In genomic region chr22:38228326-38228872, GRCh38 we compare ENCODE assay signal across 10 cellular contexts. TPM values are rescaled to one million over a fixed set of nuclear protein-coding genes. Genes with fewer than 3 reads are reported as not detected.
A peak's percentile ranks its signal among the peaks of the same experiment; 100 is the strongest.
DNase-seq lines count a peak whose midpoint lies in the region; ATAC-seq and TF ChIP-seq lines count a peak whose summit lies in the region.
"Had no signal": no experiment of that assay in that cellular context is flagged by ENCODE, and none has a peak within 500 bp of the region (broad histone marks: within the 10 kb centered on the region; RNA-seq: fewer than 3 reads in every experiment).

No MANE protein-coding gene starts in this region.

- H3K9me3 Mint-ChIP-seq in stimulated activated naive CD8-positive, alpha-beta T cell treated with anti-CD3 and anti-CD28 coated beads, Interleukin-15, Interleukin-2, amounts not matched to agents 100 ng/mL and 50 ng/mL, for 24 hours: no peaks in the 10 kb centered on the region
- no peaks in the 10 kb centered on the region for H3K9me3 Mint-ChIP-seq in stimulated activated naive CD8-positive, alpha-beta T cell treated with anti-CD3 and anti-CD28 coated beads, Interleukin-15, amount 100 ng/mL, for 72 hours
- no peaks in the 10 kb centered on the region for H3K9me3 Mint-ChIP-seq in endothelial cell (ENCODE audit: unreplicated experiment)

- peaks cover 4 to 12% of the 10 kb centered on the region in 2 experiments for H3K4me1 ChIP-seq in neutrophil (ENCODE audit: control insufficient read depth in 1 of 2, insufficient read depth in 1 of 2, low read depth in 1 of 2, low read length in 1 of 2)

- no peak for DNase-seq in stimulated activated naive CD8-positive, alpha-beta T cell treated with anti-CD3 and anti-CD28 coated beads, Interleukin-15, amount 100 ng/mL, for 72 hours
- DNase-seq in endothelial cell (ENCODE audit: low spot score) (no peak), DMS79 treated with DMSO at 0.1 percent for 48 hours (lab: John Stamatoyannopoulos, UW) (no peak), kidney tubule cell (ENCODE audit: low spot score) (no peak)
- no peak for DNase-seq in activated CD4-positive, CD25-positive, alpha-beta regulatory T cell (lab: John Stamatoyannopoulos, UW)
- DNase-seq: NCI-H2081 treated with DMSO at 0.1 percent for 48 hours; stimulated activated CD4-positive, alpha-beta T cell treated with anti-CD3 and anti-CD28 coated beads, Interleukin-1b, Interleukin-23, amount 100 ng/mL, for 48 hours had no signal

- H3K27ac ChIP-seq in neutrophil: peak overlapping the region; percentile 56

- H3K36me3 ChIP-seq in neutrophil: peaks cover 91% of the 10 kb centered on the region

- H3K4me3 ChIP-seq in neutrophil (ENCODE audit: low read depth in 1 of 2, low read length in 1 of 2): no peak overlapping the region

- no peaks in the 10 kb centered on the region for H3K9me3 ChIP-seq in neutrophil

- H3K27ac Mint-ChIP-seq in stimulated activated naive CD8-positive, alpha-beta T cell treated with anti-CD3 and anti-CD28 coated beads, Interleukin-15, Interleukin-2, amounts not matched to agents 100 ng/mL and 50 ng/mL, for 24 hours: peak overlapping the region; percentile 17
- peak overlapping the region in 1 of 2 donors; percentile 74 for H3K27ac Mint-ChIP-seq in stimulated activated naive CD8-positive, alpha-beta T cell treated with anti-CD3 and anti-CD28 coated beads, Interleukin-15, amount 100 ng/mL, for 72 hours
- peak overlapping the region; percentile 81 for H3K27ac Mint-ChIP-seq in endothelial cell (ENCODE audit: unreplicated experiment)

- peaks cover 12% of the 10 kb centered on the region for H3K36me3 Mint-ChIP-seq in stimulated activated naive CD8-positive, alpha-beta T cell treated with anti-CD3 and anti-CD28 coated beads, Interleukin-15, Interleukin-2, amounts not matched to agents 100 ng/mL and 50 ng/mL, for 24 hours (ENCODE audit: low read depth)
- H3K36me3 Mint-ChIP-seq in endothelial cell (ENCODE audit: low read depth, unreplicated experiment): peaks cover 13% of the 10 kb centered on the region

- no peak overlapping the region for H3K4me3 Mint-ChIP-seq in stimulated activated naive CD8-positive, alpha-beta T cell treated with anti-CD3 and anti-CD28 coated beads, Interleukin-15, Interleukin-2, amounts not matched to agents 100 ng/mL and 50 ng/mL, for 24 hours
- no peak overlapping the region for H3K4me3 Mint-ChIP-seq in stimulated activated naive CD8-positive, alpha-beta T cell treated with anti-CD3 and anti-CD28 coated beads, Interleukin-15, amount 100 ng/mL, for 72 hours
- H3K4me3 Mint-ChIP-seq in endothelial cell (ENCODE audit: unreplicated experiment): peak overlapping the region; percentile 83

- ATAC-seq in stimulated activated naive CD8-positive, alpha-beta T cell treated with anti-CD3 and anti-CD28 coated beads, Interleukin-15, amount 100 ng/mL, for 72 hours: no peak
- no peak for ATAC-seq in GM18502 (IDR thresholded peaks at IDR 0.05; ENCODE audit: poor library complexity, unreplicated experiment)

- H3K27me3 ChIP-seq in neutrophil: no peaks in the 10 kb centered on the region

- no peaks in the 10 kb centered on the region for H3K27me3 Mint-ChIP-seq in stimulated activated naive CD8-positive, alpha-beta T cell treated with anti-CD3 and anti-CD28 coated beads, Interleukin-15, Interleukin-2, amounts not matched to agents 100 ng/mL and 50 ng/mL, for 24 hours
- no peaks in the 10 kb centered on the region for H3K27me3 Mint-ChIP-seq in stimulated activated naive CD8-positive, alpha-beta T cell treated with anti-CD3 and anti-CD28 coated beads, Interleukin-15, amount 100 ng/mL, for 72 hours
- peaks cover 11% of the 10 kb centered on the region for H3K27me3 Mint-ChIP-seq in endothelial cell (ENCODE audit: unreplicated experiment)

- TF ChIP-seq CTCF in endothelial cell (IDR thresholded peaks at IDR 0.05; ENCODE audit: unreplicated experiment) (no peak), neutrophil (IDR thresholded peaks at IDR 0.05) (no peak)

- H3K4me1 Mint-ChIP-seq in stimulated activated naive CD8-positive, alpha-beta T cell treated with anti-CD3 and anti-CD28 coated beads, Interleukin-15, Interleukin-2, amounts not matched to agents 100 ng/mL and 50 ng/mL, for 24 hours (ENCODE audit: low read depth): no peaks in the 10 kb centered on the region
- H3K4me1 Mint-ChIP-seq in stimulated activated naive CD8-positive, alpha-beta T cell treated with anti-CD3 and anti-CD28 coated beads, Interleukin-15, amount 100 ng/mL, for 72 hours: peaks cover 5% of the 10 kb centered on the region
- H3K4me1 Mint-ChIP-seq in endothelial cell (ENCODE audit: unreplicated experiment): peaks cover 23% of the 10 kb centered on the region

RNA-seq across cellular contexts. Expression of gene MAFF, which starts 26.6 kb away (rescaled TPM):
- 3.5 TPM for total RNA-seq in endothelial cell (ENCODE audit: unreplicated experiment)

RNA-seq across cellular contexts. Expression of gene TMEM184B, which starts 44.4 kb away (rescaled TPM):
- total RNA-seq in endothelial cell (ENCODE audit: unreplicated experiment): 59.8 TPM

RNA-seq across cellular contexts. Expression of gene PLA2G6, which starts 46.8 kb away (rescaled TPM):
- total RNA-seq in endothelial cell (ENCODE audit: unreplicated experiment): 22.5 TPM
